1 cellular context compared by ENCODE assay signal in genomic region chr11:46237248-46238077, GRCh38.
TF ChIP-seq lines count a peak whose summit lies in the region.

No MANE protein-coding gene starts in this region.

TF ChIP-seq in K562, 482 proteins besides CTCF, POLR2A, EP300 and RAD21 (continued from another document and continues in another):
- TF ChIP-seq ZHX1 (conservative IDR thresholded peaks at IDR 0.05; ENCODE audit: low read length) (no peak), ELK1 (CRISPR knock-in tag; IDR thresholded peaks at IDR 0.05) (no peak), SRSF3 (IDR thresholded peaks at IDR 0.05; ENCODE audit: insufficient read depth, low read length) (0 out of 2 replicates have a peak, but pooled peaks have one; percentile 82), FOXK2 (conservative IDR thresholded peaks at IDR 0.05 in 1 of 2, IDR thresholded peaks at IDR 0.05 in 1 of 2; ENCODE audit: low read depth in 2 of 2) (peak; percentile 84 to 88; a peak in 3 of 4 replicates), TRIM28 (IDR thresholded peaks at IDR 0.05) (no peak; the same call in 1 of the 2 replicates), HLTF (IDR thresholded peaks at IDR 0.05) (peak; percentile 88; the same call in 1 of the 2 replicates), DMBX1 (CRISPR knock-in tag; IDR thresholded peaks at IDR 0.05; ENCODE audit: borderline replicate concordance) (no peak; the same call in none of the 2 replicates), VEZF1 (CRISPR knock-in tag; IDR thresholded peaks at IDR 0.05) (peak; percentile 89), RBFOX2 (IDR thresholded peaks at IDR 0.05; ENCODE audit: low read depth, low read length) (peak; percentile 94), RBM17 (IDR thresholded peaks at IDR 0.05; ENCODE audit: borderline replicate concordance, low read depth, low read length) (no peak), PBX2 (CRISPR knock-in tag; IDR thresholded peaks at IDR 0.05; ENCODE audit: low read depth) (no peak), PBX2 (tag; conservative IDR thresholded peaks at IDR 0.05; ENCODE audit: low read depth) (no peak), ZBTB26 (CRISPR knock-in tag; IDR thresholded peaks at IDR 0.05) (no peak), RFX5 (IDR thresholded peaks at IDR 0.05; ENCODE audit: low read depth, low read length) (no peak), ZFP36 (IDR thresholded peaks at IDR 0.05; ENCODE audit: low read depth, low read length, partially characterized antibody) (no peak), SFPQ (IDR thresholded peaks at IDR 0.05; ENCODE audit: low read depth, low read length) (no peak), HNRNPH1 (optimal IDR thresholded peaks at IDR 0.05; ENCODE audit: low read depth, low read length) (no peak), RNF2 (IDR thresholded peaks at IDR 0.05) (peak; percentile 61; the same call in 1 of the 2 replicates), NFXL1 (CRISPR knock-in tag; IDR thresholded peaks at IDR 0.05) (no peak), TCF7L2 (IDR thresholded peaks at IDR 0.05; ENCODE audit: low read depth, low read length) (no peak), ZNF592 (IDR thresholded peaks at IDR 0.05) (no peak), LEF1 (IDR thresholded peaks at IDR 0.05) (peak; percentile 92), NFRKB (IDR thresholded peaks at IDR 0.05; ENCODE audit: low read depth) (peak; percentile 98), ESRRB (CRISPR knock-in tag; IDR thresholded peaks at IDR 0.05; ENCODE audit: borderline replicate concordance) (no peak), BRD9 (IDR thresholded peaks at IDR 0.05; ENCODE audit: low read depth, partially characterized antibody) (peak; percentile 96), ZNF140 (CRISPR knock-in tag; IDR thresholded peaks at IDR 0.05) (no peak), HDAC6 (IDR thresholded peaks at IDR 0.05; ENCODE audit: low read depth, low read length) (no peak), SLC30A9 (CRISPR knock-in tag; IDR thresholded peaks at IDR 0.05) (no peak), ZNF655 (CRISPR knock-in tag; IDR thresholded peaks at IDR 0.05) (no peak), NFATC3 (IDR thresholded peaks at IDR 0.05) (0 out of 2 replicates have a peak, but pooled peaks have one; percentile 35), PYGO2 (tag; IDR thresholded peaks at IDR 0.05) (no peak), DLX4 (CRISPR knock-in tag; IDR thresholded peaks at IDR 0.05) (no peak), ARID2 (IDR thresholded peaks at IDR 0.05) (no peak), DEAF1 (CRISPR knock-in tag; IDR thresholded peaks at IDR 0.05) (no peak), HMBOX1 (IDR thresholded peaks at IDR 0.05) (no peak), ZEB2 (IDR thresholded peaks at IDR 0.05) (peak; percentile 91), BRF1 (IDR thresholded peaks at IDR 0.05; ENCODE audit: borderline replicate concordance, extremely low read depth, insufficient read length) (no peak), TEAD4 (IDR thresholded peaks at IDR 0.05; ENCODE audit: low read length) (peak; percentile 69), TEAD4 (CRISPR knock-in tag; IDR thresholded peaks at IDR 0.05; ENCODE audit: borderline replicate concordance) (peak; percentile 93; the same call in 1 of the 2 replicates)
